In the genomic region with DNA sequence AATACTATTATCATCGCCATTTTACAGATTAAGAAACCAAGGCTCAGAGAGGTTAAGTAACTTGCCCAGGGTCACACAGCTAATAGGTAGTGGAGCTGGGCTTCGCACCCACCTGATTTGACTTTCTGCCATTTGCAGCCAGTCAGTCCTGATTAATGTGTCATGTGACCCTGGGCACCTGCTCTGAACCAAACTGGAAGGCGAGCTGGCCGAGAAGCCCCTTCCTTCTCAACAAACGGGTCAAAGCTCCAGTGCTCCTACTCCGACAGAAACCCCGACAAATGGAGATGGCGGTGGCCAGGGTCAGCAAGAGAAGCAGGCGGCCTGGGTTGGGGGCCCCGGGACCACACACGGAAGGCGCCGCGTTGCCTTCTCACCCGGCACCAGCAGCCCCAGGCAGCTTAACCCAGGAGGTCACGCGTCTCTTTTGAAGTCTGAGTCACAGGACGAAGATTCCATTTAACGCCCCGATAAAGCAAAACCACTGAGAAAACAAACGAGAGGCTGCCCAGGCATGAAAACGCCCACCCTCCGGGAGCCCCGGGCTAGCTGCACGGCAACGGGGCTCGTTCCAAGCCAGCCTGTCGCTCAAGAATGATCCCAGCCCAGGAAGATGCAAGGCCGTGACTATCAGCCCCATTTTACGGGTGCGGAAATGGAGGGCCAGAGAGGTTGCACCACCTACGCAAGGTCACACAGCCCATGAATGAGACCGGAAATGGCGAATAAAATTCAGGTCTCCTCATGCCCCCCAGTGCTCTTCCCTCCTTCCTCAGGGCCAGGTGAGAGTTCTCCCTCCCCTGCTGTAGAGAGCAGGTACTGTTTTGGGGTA, we compare ENCODE assay signal across 18 cellular contexts.
DNase-seq lines count a peak whose midpoint lies in the region; ATAC-seq and TF ChIP-seq lines count a peak whose summit lies in the region.
"Had no signal": no experiment of that assay in that cellular context is flagged by ENCODE, and none has a peak within 500 bp of the region (broad histone marks: within the 10 kb centered on the region; RNA-seq: fewer than 3 reads in every experiment).

No MANE protein-coding gene starts in this region.

- H3K9me3 ChIP-seq in BLaER1 = no peaks in the 10 kb centered on the region
- H3K9me3 ChIP-seq in ectodermal cell (ENCODE audit: control insufficient read depth, low read length) = no peaks in the 10 kb centered on the region
- H3K9me3 ChIP-seq in colonic mucosa = no peaks in the 10 kb centered on the region
- H3K9me3 ChIP-seq: HAP-1 had no signal

- TF ChIP-seq CTCF in mesothelial cell of epicardium (IDR thresholded peaks at IDR 0.05; ENCODE audit: unreplicated experiment) (no peak), colonic mucosa (IDR thresholded peaks at IDR 0.05) (no peak)

- WGBS in ectodermal cell, 2 experiments = 65 to 68% methylated on average over 34 of the region's 34 CpGs

- H3K27me3 Mint-ChIP-seq in mesothelial cell of epicardium (ENCODE audit: low read depth) = no peaks in the 10 kb centered on the region
- peaks cover 17 to 41% of the 10 kb centered on the region in 2 donors for H3K27me3 Mint-ChIP-seq in stimulated activated naive B cell treated with anti-CD40 and anti-IgM and Interleukin-4, amounts not matched to agents 10 μg/mL and 1 μg/mL and 100 μg/mL, for 72 hours
- no peaks in the 10 kb centered on the region for H3K27me3 Mint-ChIP-seq in activated naive CD8-positive, alpha-beta T cell treated with anti-CD3 and anti-CD28 coated beads for 36 hours

- intact Hi-C loops in colonic mucosa (cut with DNase I) = no loop called here

- no peaks in the 10 kb centered on the region for H4K20me1 ChIP-seq in BLaER1

- no peaks in the 10 kb centered on the region for H3K9me3 Mint-ChIP-seq in mesothelial cell of epicardium
- H3K9me3 Mint-ChIP-seq in stimulated activated naive B cell treated with anti-CD40 and anti-IgM and Interleukin-4, amounts not matched to agents 10 μg/mL and 1 μg/mL and 100 μg/mL, for 72 hours = no peaks in the 10 kb centered on the region
- H3K9me3 Mint-ChIP-seq in activated naive CD8-positive, alpha-beta T cell treated with anti-CD3 and anti-CD28 coated beads for 36 hours = no peaks in the 10 kb centered on the region
- H3K9me3 Mint-ChIP-seq: stimulated activated naive CD8-positive, alpha-beta T cell treated with anti-CD3 and anti-CD28 coated beads, Interleukin-15, Interleukin-2, amounts not matched to agents 100 ng/mL and 50 ng/mL, for 24 hours had no signal

- no peak for ATAC-seq in stimulated activated naive B cell treated with anti-CD40 and anti-IgM and Interleukin-4, amounts not matched to agents 10 μg/mL and 1 μg/mL and 100 μg/mL, for 72 hours (replicated peaks)
- ATAC-seq: activated CD8-positive, alpha-beta memory T cell treated with anti-CD3 and anti-CD28 coated beads, Interleukin-2, amount 10 ng/mL, durations not matched to agents 7 days and 5 days; left lobe of liver had no signal

- H3K4me3 ChIP-seq in BLaER1 (no peak overlapping the region), ectodermal cell (ENCODE audit: insufficient read depth, low read depth, low read length) (no peak overlapping the region), colonic mucosa (no peak overlapping the region)
- H3K4me3 ChIP-seq: HAP-1 had no signal

- no peak overlapping the region for H3K4me3 Mint-ChIP-seq in mesothelial cell of epicardium
- no peak overlapping the region for H3K4me3 Mint-ChIP-seq in stimulated activated naive B cell treated with anti-CD40 and anti-IgM and Interleukin-4, amounts not matched to agents 10 μg/mL and 1 μg/mL and 100 μg/mL, for 72 hours
- H3K4me3 Mint-ChIP-seq in activated naive CD8-positive, alpha-beta T cell treated with anti-CD3 and anti-CD28 coated beads for 36 hours = no peak overlapping the region
- H3K4me3 Mint-ChIP-seq: activated CD8-positive, alpha-beta memory T cell treated with anti-CD3 and anti-CD28 coated beads, Interleukin-2, amount 10 ng/mL, durations not matched to agents 7 days and 5 days; stimulated activated naive CD8-positive, alpha-beta T cell treated with anti-CD3 and anti-CD28 coated beads, Interleukin-15, Interleukin-2, amounts not matched to agents 100 ng/mL and 50 ng/mL, for 24 hours had no signal

- H3K27ac Mint-ChIP-seq in mesothelial cell of epicardium = peak overlapping the region; percentile 21
- H3K27ac Mint-ChIP-seq in stimulated activated naive B cell treated with anti-CD40 and anti-IgM and Interleukin-4, amounts not matched to agents 10 μg/mL and 1 μg/mL and 100 μg/mL, for 72 hours = no peak overlapping the region
- H3K27ac Mint-ChIP-seq in activated naive CD8-positive, alpha-beta T cell treated with anti-CD3 and anti-CD28 coated beads for 36 hours = no peak overlapping the region
- H3K27ac Mint-ChIP-seq: activated CD8-positive, alpha-beta memory T cell treated with anti-CD3 and anti-CD28 coated beads, Interleukin-2, amount 10 ng/mL, durations not matched to agents 7 days and 5 days; stimulated activated naive CD8-positive, alpha-beta T cell treated with anti-CD3 and anti-CD28 coated beads, Interleukin-15, Interleukin-2, amounts not matched to agents 100 ng/mL and 50 ng/mL, for 24 hours had no signal

- no peaks in the 10 kb centered on the region for H3K36me3 Mint-ChIP-seq in mesothelial cell of epicardium
- no peaks in the 10 kb centered on the region for H3K36me3 Mint-ChIP-seq in stimulated activated naive B cell treated with anti-CD40 and anti-IgM and Interleukin-4, amounts not matched to agents 10 μg/mL and 1 μg/mL and 100 μg/mL, for 72 hours
- H3K36me3 Mint-ChIP-seq in activated naive CD8-positive, alpha-beta T cell treated with anti-CD3 and anti-CD28 coated beads for 36 hours = peaks cover 1% of the 10 kb centered on the region
- H3K36me3 Mint-ChIP-seq: activated CD8-positive, alpha-beta memory T cell treated with anti-CD3 and anti-CD28 coated beads, Interleukin-2, amount 10 ng/mL, durations not matched to agents 7 days and 5 days; brain had no signal

- H3K9ac ChIP-seq in BLaER1 (no peak overlapping the region), colonic mucosa (ENCODE audit: low read depth in 2 of 2, low read length in 2 of 2) (no peak overlapping the region)

- H3K4me2 ChIP-seq in BLaER1 = peak overlapping the region; percentile 18

- DNase-seq in M059J (ENCODE audit: low read depth) (peak; percentile 73), mesothelial cell of epicardium (ENCODE audit: low spot score in 2 of 2, unreplicated experiment in 2 of 2) (no peak), NCI-H69 (lab: John Stamatoyannopoulos, UW) (no peak), colonic mucosa (no peak)
- no peak for DNase-seq in stimulated activated naive B cell treated with anti-CD40 and anti-IgM and Interleukin-4, amounts not matched to agents 10 μg/mL and 1 μg/mL and 100 μg/mL, for 72 hours
- DNase-seq in activated naive CD8-positive, alpha-beta T cell treated with anti-CD3 and anti-CD28 coated beads for 36 hours = no peak
- DNase-seq: activated CD8-positive, alpha-beta memory T cell treated with anti-CD3 and anti-CD28 coated beads, Interleukin-2, amount 10 ng/mL, durations not matched to agents 7 days and 5 days; activated gamma-delta T cell treated with Interleukin-2 at 50 U/mL for 16 hours; DMS153; NCI-H1436; NCI-H2227 treated with DMSO at 0.1 percent for 48 hours had no signal

- no peaks in the 10 kb centered on the region for H3K27me3 ChIP-seq in BLaER1
- H3K27me3 ChIP-seq in ectodermal cell (ENCODE audit: control insufficient read depth, insufficient read depth, low read length, poor library complexity, severe bottlenecking) = peaks cover 30% of the 10 kb centered on the region
- no peaks in the 10 kb centered on the region for H3K27me3 ChIP-seq in colonic mucosa

- H3K27ac ChIP-seq in BLaER1 (no peak overlapping the region), ectodermal cell (ENCODE audit: insufficient read depth, low read depth, low read length, poor library complexity, severe bottlenecking) (peak overlapping the region; percentile 27), colonic mucosa (no peak overlapping the region)
- H3K27ac ChIP-seq: epithelial cell of prostate had no signal

- H3K4me1 Mint-ChIP-seq in mesothelial cell of epicardium = peaks cover 37% of the 10 kb centered on the region
- H3K4me1 Mint-ChIP-seq in stimulated activated naive B cell treated with anti-CD40 and anti-IgM and Interleukin-4, amounts not matched to agents 10 μg/mL and 1 μg/mL and 100 μg/mL, for 72 hours = peaks cover 3 to 25% of the 10 kb centered on the region in 2 donors
- H3K4me1 Mint-ChIP-seq in activated naive CD8-positive, alpha-beta T cell treated with anti-CD3 and anti-CD28 coated beads for 36 hours = peaks cover 36% of the 10 kb centered on the region

- H3K4me1 ChIP-seq in BLaER1 (peaks cover 74% of the 10 kb centered on the region), ectodermal cell (ENCODE audit: control insufficient read depth, insufficient read depth, low read length) (peaks cover 4% of the 10 kb centered on the region), colonic mucosa (no peaks in the 10 kb centered on the region)

- H3K36me3 ChIP-seq in BLaER1 (no peaks in the 10 kb centered on the region), ectodermal cell (ENCODE audit: control insufficient read depth, insufficient read depth, low read length) (no peaks in the 10 kb centered on the region), colonic mucosa (no peaks in the 10 kb centered on the region)
- H3K36me3 ChIP-seq: HAP-1 had no signal
